In the genomic region with DNA sequence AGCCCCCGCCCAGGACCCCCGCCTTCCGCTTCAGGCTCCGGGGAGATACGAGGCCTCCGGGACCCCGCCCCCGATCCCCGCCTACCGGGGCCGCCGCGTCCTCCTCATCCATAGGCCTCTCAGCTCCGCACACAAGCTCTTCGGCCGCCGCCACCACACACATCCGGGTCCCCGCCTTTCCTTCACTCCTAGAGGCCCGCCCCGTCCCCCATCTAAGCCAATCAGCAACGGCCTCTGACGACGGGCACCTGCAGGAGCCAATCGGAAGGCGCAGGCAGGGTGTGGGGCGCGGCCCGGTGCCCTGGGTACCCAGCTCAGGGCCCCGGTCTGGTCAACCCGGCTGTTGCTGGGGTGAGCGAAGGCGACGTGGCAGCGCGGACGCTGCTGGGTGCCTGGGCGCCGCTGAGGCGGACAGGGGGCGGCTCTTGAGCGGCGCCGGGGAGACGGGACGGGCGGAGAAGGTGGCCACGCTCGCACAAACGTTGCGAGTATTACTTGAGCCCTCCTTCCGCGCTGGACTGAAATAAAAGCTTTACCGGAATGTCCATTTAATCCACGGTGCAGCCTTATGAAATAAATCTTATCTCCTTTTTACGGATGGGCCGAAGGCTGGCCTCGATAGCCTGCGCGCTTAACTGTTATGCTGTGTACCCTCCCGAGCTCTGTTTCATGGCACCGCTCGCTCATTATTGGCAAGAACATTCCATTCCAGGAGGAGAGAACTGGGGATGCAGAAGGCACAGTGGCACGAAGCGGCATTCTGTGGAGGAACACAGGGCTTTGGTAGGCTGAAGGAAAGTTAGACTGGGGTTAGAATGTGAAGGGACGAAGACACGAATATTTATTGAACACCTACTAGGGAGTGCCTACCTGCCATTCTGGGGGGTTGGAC, we compare ENCODE assay signal across 8 cellular contexts. TPM values are rescaled to one million over a fixed set of nuclear protein-coding genes. Genes with fewer than 3 reads are reported as not detected.
DNase-seq lines count a peak whose midpoint lies in the region; ATAC-seq, FAIRE-seq and TF ChIP-seq lines count a peak whose summit lies in the region.

Gene SPRYD3, minus strand, starts transcription at position 165 of the 892 bp plus-strand sequence. Its CDS starts 57 bp downstream, at position 108.

- DNase-seq in GM12892 (ENCODE audit: insufficient read length) (peak; percentile 100), NCI-H146 (lab: John Stamatoyannopoulos, UW) (peak; percentile 99), T-helper 1 cell (peak; percentile 95 to 97 (median 96)), adrenal gland (peak; percentile 96 to 99 (median 97)), heart left ventricle (peak; percentile 96 to 99 (median 97)), progenitor cell of endocrine pancreas (ENCODE audit: low spot score, unreplicated experiment) (peak; percentile 98), ureter (ENCODE audit: low spot score) (peak; percentile 98)

- TF ChIP-seq POLR2A in GM12892 (IDR thresholded peaks at IDR 0.05; ENCODE audit: low read depth, low read length) = peak; percentile 89
- peak; percentile 86 to 90 for TF ChIP-seq POLR2A in adrenal gland (IDR thresholded peaks at IDR 0.05)
- peak; percentile 22 to 97 for TF ChIP-seq POLR2A in heart left ventricle (IDR thresholded peaks at IDR 0.05)

- H3K9me3 ChIP-seq in adrenal gland (replicated peaks in 1 of 3) (no peaks in the 10 kb centered on the region), heart left ventricle (peaks cover 0 to 2% (median 0%) of the 10 kb centered on the region in 12 donors)

- H3K27ac ChIP-seq in adrenal gland (peak within 1 kb of the TSS; percentile 67 to 94 (median 85)), heart left ventricle (peak within 1 kb of the TSS; percentile 84 to 100 (median 96))

- intact Hi-C loops in adrenal gland (cut with DNase I) (no loop called here), heart left ventricle (cut with DNase I) (loop anchor here in 3 of 10 donors (2.0 kb wide), 1 partner anchor 17 kb away; the partner anchor contains the start of gene IGFBP6 (in 3 of the 3))

- H3K27me3 ChIP-seq in adrenal gland (no peaks in the 10 kb centered on the region), heart left ventricle (no peaks in the 10 kb centered on the region)

- FAIRE-seq in GM12892 (lab: Jason Lieb, UNC) = peak; percentile 94

- H3K36me3 Mint-ChIP-seq in progenitor cell of endocrine pancreas (ENCODE audit: insufficient read depth) = peaks cover 10% of the 10 kb centered on the region

- no peaks in the 10 kb centered on the region for H3K9me3 Mint-ChIP-seq in progenitor cell of endocrine pancreas (ENCODE audit: low read depth)

- peak within 1 kb of the TSS; percentile 97 for H3K27ac Mint-ChIP-seq in progenitor cell of endocrine pancreas

- H3K4me3 ChIP-seq in adrenal gland = peak within 1 kb of the TSS; percentile 33 to 80 (median 44)
- H3K4me3 ChIP-seq in heart left ventricle = peak within 1 kb of the TSS; percentile 48 to 84 (median 72)

- H3K4me1 Mint-ChIP-seq in progenitor cell of endocrine pancreas (ENCODE audit: low read depth) = peaks cover 35% of the 10 kb centered on the region

- H3K4me1 ChIP-seq in adrenal gland (replicated peaks in 1 of 2) (peaks cover 9 to 30% of the 10 kb centered on the region in 2 donors), heart left ventricle (peaks cover 0 to 32% (median 19%) of the 10 kb centered on the region in 12 donors)

- peak; percentile 96 for ATAC-seq in HG02852 (IDR thresholded peaks at IDR 0.05; ENCODE audit: unreplicated experiment)
- ATAC-seq in heart left ventricle = peak; percentile 99 to 100 (median 99)

- TF ChIP-seq CTCF in adrenal gland (IDR thresholded peaks at IDR 0.05) (no peak), heart left ventricle (IDR thresholded peaks at IDR 0.05) (no peak), progenitor cell of endocrine pancreas (IDR thresholded peaks at IDR 0.05; ENCODE audit: unreplicated experiment) (no peak)

- no peaks in the 10 kb centered on the region for H3K27me3 Mint-ChIP-seq in progenitor cell of endocrine pancreas

- WGBS in adrenal gland, 4 donors = 1 to 4% (median 3%) methylated on average over 14 to 67 of the region's 67 CpGs
- 1 to 2% (median 2%) methylated on average over 57 to 67 of the region's 67 CpGs for WGBS in heart left ventricle, 4 donors

- peak within 1 kb of the TSS; percentile 80 for H3K4me3 Mint-ChIP-seq in progenitor cell of endocrine pancreas (ENCODE audit: low read depth)

- H3K36me3 ChIP-seq in adrenal gland (replicated peaks in 1 of 2) (peaks cover 0 to 28% of the 10 kb centered on the region in 2 donors), heart left ventricle (peaks cover 0 to 33% (median 29%) of the 10 kb centered on the region in 9 donors)

RNA-seq across cellular contexts. Expression of gene SPRYD3, which starts in this region (rescaled TPM):
- polyA plus RNA-seq in GM12892 (2012; ENCODE audit: missing spikeins) = 14.1 TPM
- total RNA-seq in adrenal gland (10 to 100 TPM; 32.1 to 74.6 (median 46.7) TPM), heart left ventricle (10 to 100 TPM; 42.9 to 72.6 (median 48.5) TPM), progenitor cell of endocrine pancreas (17.9 and 18.0 TPM in 2 replicates), ureter (66.6 TPM)
- polyA plus RNA-seq in adrenal gland (10 to 100 TPM; 16.4 to 52.8 (median 29.0) TPM), heart left ventricle (10 to 100 TPM; 26.0 to 94.7 TPM)

Comparison
In these comparisons a context has a peak if more than half of its experiments do, and no peak if none do; other contexts are left out.
1. Peak in every context shown above with its lines: DNase-seq, ATAC-seq, H3K4me3 ChIP-seq and H3K27ac ChIP-seq.